Comparison of ENCODE assay signal across 8 cellular contexts in genomic region chr11:121023848-121024751, GRCh38. TPM values are rescaled to one million over a fixed set of nuclear protein-coding genes. Genes with fewer than 3 reads are reported as not detected.
A peak's percentile ranks its signal among the peaks of the same experiment; 100 is the strongest.
DNase-seq lines count a peak whose midpoint lies in the region; ATAC-seq and TF ChIP-seq lines count a peak whose summit lies in the region.

TBCEL (plus strand) TSS chr11:121024102; CDS start chr11:121045691, 21,589 bp downstream.

- H3K4me1 ChIP-seq in duodenal mucosa (ENCODE audit: control insufficient read depth in 1 of 2, insufficient read depth in 2 of 2, low read length in 2 of 2) = peaks cover 16 to 18% of the 10 kb centered on the region in 2 donors
- H3K4me1 ChIP-seq in lower lobe of right lung = peaks cover 17% of the 10 kb centered on the region

- H3K27me3 ChIP-seq in BJ (ENCODE audit: control insufficient read depth, insufficient read depth, low read length) = no peaks in the 10 kb centered on the region
- no peaks in the 10 kb centered on the region for H3K27me3 ChIP-seq in duodenal mucosa (ENCODE audit: control insufficient read depth in 1 of 2, insufficient read depth in 2 of 2, low read length in 2 of 2)
- no peaks in the 10 kb centered on the region for H3K27me3 ChIP-seq in lower lobe of right lung (ENCODE audit: low read depth)

- peak; percentile 90 for ATAC-seq in HG03442 (IDR thresholded peaks at IDR 0.05; ENCODE audit: unreplicated experiment)
- ATAC-seq in lower lobe of right lung = peak; percentile 94 to 95

- peak; percentile 13 for DNase-seq in BJ (ENCODE audit: low read depth)
- DNase-seq in GM19238 (ENCODE audit: insufficient read length, low spot score) = peak; percentile 94
- DNase-seq in NCI-H526 treated with DMSO at 0.1 percent for 48 hours (lab: John Stamatoyannopoulos, UW) = peak; percentile 89
- DNase-seq in activated CD4-positive, alpha-beta T cell treated with anti-CD3 and anti-CD28 coated beads, Interleukin-2, amount 50 U/mL, for 48 hours = peak; percentile 83 to 88
- DNase-seq in lower lobe of right lung = peak; percentile 93
- DNase-seq in stimulated activated CD4-positive, alpha-beta T cell treated with anti-CD3 and anti-CD28 coated beads, TNF-alpha, amount 100 ng/mL, for 24 hours (ENCODE audit: low read depth in 3 of 3) = peak; percentile 68 to 83 (median 73)

- intact Hi-C loops in lower lobe of right lung (cut with DNase I) = no loop called here

- no peak within 1 kb of the TSS for H3K27ac ChIP-seq in duodenal mucosa (ENCODE audit: low read depth, low read length)
- H3K27ac ChIP-seq in lower lobe of right lung = peak within 1 kb of the TSS; percentile 84

- no peak for TF ChIP-seq CTCF in BJ (IDR thresholded peaks at IDR 0.05; ENCODE audit: insufficient read depth, low read depth, low read length)
- no peak for TF ChIP-seq CTCF in lower lobe of right lung (IDR thresholded peaks at IDR 0.05)

- CTCF ChIA-PET in BJ (lab: Yijun Ruan, JAX) = interaction anchor here (0.7 to 1.0 kb wide), 2 partner anchors 69 to 72 kb away, joined by 3 read pairs; no protein-coding TSS in a partner anchor

- H3K36me3 ChIP-seq in BJ (ENCODE audit: control insufficient read depth, insufficient read depth, low read length) (no peaks in the 10 kb centered on the region), duodenal mucosa (ENCODE audit: control insufficient read depth in 1 of 2, insufficient read depth in 2 of 2, low read length in 2 of 2) (no peaks in the 10 kb centered on the region), lower lobe of right lung (no peaks in the 10 kb centered on the region)

- POLR2A ChIA-PET in BJ (lab: Charles Lee) = interaction anchor here (0.6 kb wide), 1 partner anchor 688 kb away, joined by 3 read pairs; the partner anchor contains the start of gene ARHGEF12

- peak within 1 kb of the TSS; percentile 52 to 65 for H3K9ac ChIP-seq in duodenal mucosa (ENCODE audit: low read depth in 1 of 2, low read length in 2 of 2)

- H3K4me3 ChIP-seq in BJ (ENCODE audit: low read depth, low read length) (peak within 1 kb of the TSS; percentile 90), duodenal mucosa (ENCODE audit: low read depth in 1 of 2, low read length in 2 of 2) (peak within 1 kb of the TSS; percentile 64 to 83), lower lobe of right lung (peak within 1 kb of the TSS; percentile 90)

- H3K9me3 ChIP-seq in duodenal mucosa (ENCODE audit: control insufficient read depth in 1 of 2, low read length in 2 of 2) (no peaks in the 10 kb centered on the region), lower lobe of right lung (no peaks in the 10 kb centered on the region)

RNA-seq across cellular contexts. Expression of gene TBCEL, which starts in this region (rescaled TPM):
- polyA plus RNA-seq in BJ (2011; rRNA removed) = 8.6 and 21.0 TPM in 2 replicates
- polyA minus RNA-seq in BJ (2011; rRNA and poly(A)+ RNA removed) = 13.9 and 15.8 TPM in 2 replicates
- 38.7 TPM for total RNA-seq in lower lobe of right lung

Comparison
In these comparisons a context has a peak if more than half of its experiments do, and no peak if none do; other contexts are left out.
1. DNase-seq: peak in every context shown above with its lines; median percentile 94 in GM19238; 93 in lower lobe of right lung; 89 in NCI-H526 treated with DMSO at 0.1 percent for 48 hours; 86 in activated CD4-positive, alpha-beta T cell treated with anti-CD3 and anti-CD28 coated beads, Interleukin-2, amount 50 U/mL, for 48 hours; 73 in stimulated activated CD4-positive, alpha-beta T cell treated with anti-CD3 and anti-CD28 coated beads, TNF-alpha, amount 100 ng/mL, for 24 hours; 13 in BJ.